Comparison of ENCODE assay signal across 8 cellular contexts in the genomic region with DNA sequence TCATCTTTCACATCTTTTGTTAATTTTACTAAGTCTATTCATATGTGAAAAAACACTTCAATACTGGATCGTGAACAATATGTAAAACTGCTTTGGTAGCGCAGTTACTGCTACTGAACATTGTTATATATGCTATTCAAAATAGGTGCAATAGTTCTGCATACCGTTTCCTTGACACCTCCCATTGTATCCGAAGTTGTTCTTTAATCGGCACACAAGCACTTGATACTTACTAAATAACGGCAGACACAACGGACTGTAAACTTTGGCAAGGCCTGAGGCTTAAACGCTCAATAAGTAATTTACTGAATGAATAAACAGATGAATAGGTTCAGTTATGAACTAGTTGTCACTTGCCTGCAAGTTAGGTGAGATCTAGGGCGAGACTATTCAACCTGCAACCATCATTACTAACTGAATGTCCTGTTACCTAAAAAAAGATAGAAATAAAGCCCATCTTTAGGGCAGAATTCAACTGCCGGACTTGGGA. TPM values are rescaled to one million over a fixed set of nuclear protein-coding genes. Genes with fewer than 3 reads are reported as not detected.
A peak's percentile ranks its signal among the peaks of the same experiment; 100 is the strongest.
DNase-seq lines count a peak whose midpoint lies in the region; ATAC-seq and TF ChIP-seq lines count a peak whose summit lies in the region.

No MANE protein-coding gene starts in this region.

- peak overlapping the region; percentile 89 for H3K9ac ChIP-seq in iPS-15b (ENCODE audit: low read depth, low read length)
- H3K9ac ChIP-seq in subcutaneous abdominal adipose tissue (ENCODE audit: low read length in 5 of 5), result peak overlapping the region; percentile 83 to 97 (median 86)

- peaks cover 24% of the 10 kb centered on the region for H3K4me1 Mint-ChIP-seq in activated CD8-positive, alpha-beta T cell treated with anti-CD3 and anti-CD28 coated beads for 36 hours (ENCODE audit: low read depth)

- H3K9me3 ChIP-seq in iPS-15b (ENCODE audit: control insufficient read depth, insufficient read depth, low read length) (no peaks in the 10 kb centered on the region), subcutaneous abdominal adipose tissue (ENCODE audit: control insufficient read depth in 5 of 5, low read length in 5 of 5) (peaks cover 3 to 14% (median 9%) of the 10 kb centered on the region in 5 donors)

- H3K27me3 Mint-ChIP-seq in activated CD8-positive, alpha-beta T cell treated with anti-CD3 and anti-CD28 coated beads for 36 hours, result no peaks in the 10 kb centered on the region

- H3K27ac ChIP-seq in subcutaneous abdominal adipose tissue (ENCODE audit: low read depth, low read length), result peak overlapping the region; percentile 90

- no peaks in the 10 kb centered on the region for H3K9me3 Mint-ChIP-seq in activated CD8-positive, alpha-beta T cell treated with anti-CD3 and anti-CD28 coated beads for 36 hours

- no peak for DNase-seq in GM12864 (ENCODE audit: low read depth)
- no peak for DNase-seq in activated CD8-positive, alpha-beta T cell treated with anti-CD3 and anti-CD28 coated beads for 36 hours
- DNase-seq in NCI-H128 (lab: John Stamatoyannopoulos, UW; ENCODE audit: unreplicated experiment), result no peak
- no peak for DNase-seq in SIG-M5 treated with dmso at 0.1 percent for 504 hours (lab: John Stamatoyannopoulos, UW; ENCODE audit: unreplicated experiment)

- peaks cover 48% of the 10 kb centered on the region for H3K36me3 Mint-ChIP-seq in activated CD8-positive, alpha-beta T cell treated with anti-CD3 and anti-CD28 coated beads for 36 hours (ENCODE audit: low read depth)

- POLR2A ChIA-PET in activated CD8-positive, alpha-beta T cell treated with anti-CD3 and anti-CD28 coated beads for 36 hours (lab: Charles Lee), result interaction anchor here (0.7 to 4.5 kb wide), 13 partner anchors 10 to 1589 kb away, joined by 3 to 49 read pairs (median 4); a partner anchor contains a TSS

- H3K4me1 ChIP-seq in iPS-15b (ENCODE audit: control insufficient read depth, insufficient read depth, low read length) (no peaks in the 10 kb centered on the region), subcutaneous abdominal adipose tissue (ENCODE audit: control insufficient read depth in 5 of 5, insufficient read depth in 5 of 5, low read length in 5 of 5) (peaks cover 3 to 44% (median 35%) of the 10 kb centered on the region in 5 donors)

- H3K4me3 Mint-ChIP-seq in activated CD8-positive, alpha-beta T cell treated with anti-CD3 and anti-CD28 coated beads for 36 hours, result peak overlapping the region; percentile 97

- H3K27me3 ChIP-seq in iPS-15b (ENCODE audit: control insufficient read depth, insufficient read depth, low read length) (no peaks in the 10 kb centered on the region), subcutaneous abdominal adipose tissue (ENCODE audit: control insufficient read depth in 5 of 5, insufficient read depth in 4 of 5, low read length in 5 of 5) (no peaks in the 10 kb centered on the region)

- ATAC-seq in HG02852 (IDR thresholded peaks at IDR 0.05; ENCODE audit: unreplicated experiment) (peak; percentile 1), HG03095 (IDR thresholded peaks at IDR 0.05; ENCODE audit: unreplicated experiment) (no peak)
- peak; percentile 1 for ATAC-seq in activated CD8-positive, alpha-beta T cell treated with anti-CD3 and anti-CD28 coated beads for 36 hours

- no peaks in the 10 kb centered on the region for H3K36me3 ChIP-seq in iPS-15b (ENCODE audit: control insufficient read depth, insufficient read depth, low read length)
- H3K36me3 ChIP-seq in subcutaneous abdominal adipose tissue (ENCODE audit: control insufficient read depth in 5 of 5, insufficient read depth in 5 of 5, low read length in 5 of 5), result peaks cover 23 to 31% (median 25%) of the 10 kb centered on the region in 5 donors

- TF ChIP-seq CTCF in GM12864 (IDR thresholded peaks at IDR 0.05; ENCODE audit: low read depth, low read length, missing control alignments), result no peak
- TF ChIP-seq CTCF in activated CD8-positive, alpha-beta T cell treated with anti-CD3 and anti-CD28 coated beads for 36 hours (IDR thresholded peaks at IDR 0.05), result no peak

- CTCF ChIA-PET in activated CD8-positive, alpha-beta T cell treated with anti-CD3 and anti-CD28 coated beads for 36 hours (lab: Charles Lee), result interaction anchor here (0.7 to 1.2 kb wide), 2 partner anchors 15 to 81 kb away, joined by 3 to 4 read pairs; no protein-coding TSS in a partner anchor

- peak overlapping the region; percentile 99 for H3K27ac Mint-ChIP-seq in activated CD8-positive, alpha-beta T cell treated with anti-CD3 and anti-CD28 coated beads for 36 hours

- H3K4me3 ChIP-seq in GM12864 (ENCODE audit: low read depth, low read length) (peak overlapping the region; percentile 65), iPS-15b (ENCODE audit: low read depth, low read length) (peak overlapping the region; percentile 97), subcutaneous abdominal adipose tissue (ENCODE audit: low read depth in 1 of 5, low read length in 5 of 5) (peak overlapping the region; percentile 73 to 94 (median 91))

- intact Hi-C loops in activated CD8-positive, alpha-beta T cell treated with anti-CD3 and anti-CD28 coated beads for 36 hours (cut with micrococcal nuclease), result loop anchor here (5.0 kb wide), 1 partner anchor 80 kb away; no protein-coding TSS in a partner anchor

RNA-seq across cellular contexts. Expression of a gene that starts 0.6 kb away (rescaled TPM):
- total RNA-seq in activated CD8-positive, alpha-beta T cell treated with anti-CD3 and anti-CD28 coated beads for 36 hours, result 10 to 100 TPM; 24.9 to 26.8 TPM

RNA-seq across cellular contexts. Expression of a gene that starts 0.7 kb away (rescaled TPM):
- 100 to 1,000 TPM; 164 to 186 TPM for total RNA-seq in activated CD8-positive, alpha-beta T cell treated with anti-CD3 and anti-CD28 coated beads for 36 hours
